ENCODE assay signal across 1 cellular context in the genomic region with DNA sequence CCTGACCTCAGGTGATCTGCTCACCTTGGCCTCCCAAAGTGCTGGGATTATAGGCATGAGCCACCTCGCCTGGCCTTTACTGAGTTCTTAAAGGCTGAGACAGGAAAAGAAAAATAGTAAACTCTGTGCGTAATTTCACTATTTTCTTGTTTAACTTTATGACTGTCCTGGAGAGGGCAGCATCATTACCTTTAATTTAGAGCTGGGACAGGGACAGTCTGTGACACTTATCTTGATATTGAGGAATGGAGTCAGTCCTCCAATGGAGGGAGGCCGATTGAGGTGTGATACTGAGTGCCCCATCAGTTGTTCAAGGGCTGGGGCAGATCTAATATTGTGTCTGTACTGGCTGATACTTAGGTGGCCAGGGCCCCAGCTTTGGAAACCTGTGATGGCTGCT.
TF ChIP-seq lines count a peak whose summit lies in the region.

No MANE protein-coding gene starts in this region.

TF ChIP-seq in K562, 482 proteins besides CTCF, POLR2A, EP300 and RAD21:
- TF ChIP-seq, protein P1, sequence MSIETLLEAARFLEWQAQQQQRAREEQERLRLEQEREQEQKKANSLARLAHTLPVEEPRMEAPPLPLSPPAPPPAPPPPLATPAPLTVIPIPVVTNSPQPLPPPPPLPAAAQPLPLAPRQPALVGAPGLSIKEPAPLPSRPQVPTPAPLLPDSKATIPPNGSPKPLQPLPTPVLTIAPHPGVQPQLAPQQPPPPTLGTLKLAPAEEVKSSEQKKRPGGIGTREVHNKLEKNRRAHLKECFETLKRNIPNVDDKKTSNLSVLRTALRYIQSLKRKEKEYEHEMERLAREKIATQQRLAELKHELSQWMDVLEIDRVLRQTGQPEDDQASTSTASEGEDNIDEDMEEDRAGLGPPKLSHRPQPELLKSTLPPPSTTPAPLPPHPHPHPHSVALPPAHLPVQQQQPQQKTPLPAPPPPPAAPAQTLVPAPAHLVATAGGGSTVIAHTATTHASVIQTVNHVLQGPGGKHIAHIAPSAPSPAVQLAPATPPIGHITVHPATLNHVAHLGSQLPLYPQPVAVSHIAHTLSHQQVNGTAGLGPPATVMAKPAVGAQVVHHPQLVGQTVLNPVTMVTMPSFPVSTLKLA (conservative IDR thresholded peaks at IDR 0.05), result no peak
- TF ChIP-seq, protein P2, sequence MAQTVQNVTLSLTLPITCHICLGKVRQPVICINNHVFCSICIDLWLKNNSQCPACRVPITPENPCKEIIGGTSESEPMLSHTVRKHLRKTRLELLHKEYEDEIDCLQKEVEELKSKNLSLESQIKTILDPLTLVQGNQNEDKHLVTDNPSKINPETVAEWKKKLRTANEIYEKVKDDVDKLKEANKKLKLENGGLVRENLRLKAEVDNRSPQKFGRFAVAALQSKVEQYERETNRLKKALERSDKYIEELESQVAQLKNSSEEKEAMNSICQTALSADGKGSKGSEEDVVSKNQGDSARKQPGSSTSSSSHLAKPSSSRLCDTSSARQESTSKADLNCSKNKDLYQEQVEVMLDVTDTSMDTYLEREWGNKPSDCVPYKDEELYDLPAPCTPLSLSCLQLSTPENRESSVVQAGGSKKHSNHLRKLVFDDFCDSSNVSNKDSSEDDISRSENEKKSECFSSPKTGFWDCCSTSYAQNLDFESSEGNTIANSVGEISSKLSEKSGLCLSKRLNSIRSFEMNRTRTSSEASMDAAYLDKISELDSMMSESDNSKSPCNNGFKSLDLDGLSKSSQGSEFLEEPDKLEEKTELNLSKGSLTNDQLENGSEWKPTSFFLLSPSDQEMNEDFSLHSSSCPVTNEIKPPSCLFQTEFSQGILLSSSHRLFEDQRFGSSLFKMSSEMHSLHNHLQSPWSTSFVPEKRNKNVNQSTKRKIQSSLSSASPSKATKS (CRISPR knock-in tag; IDR thresholded peaks at IDR 0.05), result no peak
- no peak for TF ChIP-seq TCF7L2 (IDR thresholded peaks at IDR 0.05; ENCODE audit: low read depth, low read length)
- 0 out of 2 replicates have a peak, but pooled peaks have one; percentile 19 for TF ChIP-seq JUND (IDR thresholded peaks at IDR 0.05; ENCODE audit: borderline replicate concordance, low read depth, low read length)
- TF ChIP-seq JUND (tag; IDR thresholded peaks at IDR 0.05; ENCODE audit: borderline replicate concordance, low read depth, low read length), result no peak; the same call in 2 of the 3 replicates
- TF ChIP-seq BRD9 (IDR thresholded peaks at IDR 0.05; ENCODE audit: low read depth, partially characterized antibody), result peak; percentile 58
- TF ChIP-seq KDM2B (CRISPR knock-in tag; IDR thresholded peaks at IDR 0.05), result no peak
- TF ChIP-seq NR4A1 (CRISPR knock-in tag; IDR thresholded peaks at IDR 0.05), result no peak
- TF ChIP-seq NR4A1 (tag; IDR thresholded peaks at IDR 0.05), result no peak
- TF ChIP-seq, protein P3, sequence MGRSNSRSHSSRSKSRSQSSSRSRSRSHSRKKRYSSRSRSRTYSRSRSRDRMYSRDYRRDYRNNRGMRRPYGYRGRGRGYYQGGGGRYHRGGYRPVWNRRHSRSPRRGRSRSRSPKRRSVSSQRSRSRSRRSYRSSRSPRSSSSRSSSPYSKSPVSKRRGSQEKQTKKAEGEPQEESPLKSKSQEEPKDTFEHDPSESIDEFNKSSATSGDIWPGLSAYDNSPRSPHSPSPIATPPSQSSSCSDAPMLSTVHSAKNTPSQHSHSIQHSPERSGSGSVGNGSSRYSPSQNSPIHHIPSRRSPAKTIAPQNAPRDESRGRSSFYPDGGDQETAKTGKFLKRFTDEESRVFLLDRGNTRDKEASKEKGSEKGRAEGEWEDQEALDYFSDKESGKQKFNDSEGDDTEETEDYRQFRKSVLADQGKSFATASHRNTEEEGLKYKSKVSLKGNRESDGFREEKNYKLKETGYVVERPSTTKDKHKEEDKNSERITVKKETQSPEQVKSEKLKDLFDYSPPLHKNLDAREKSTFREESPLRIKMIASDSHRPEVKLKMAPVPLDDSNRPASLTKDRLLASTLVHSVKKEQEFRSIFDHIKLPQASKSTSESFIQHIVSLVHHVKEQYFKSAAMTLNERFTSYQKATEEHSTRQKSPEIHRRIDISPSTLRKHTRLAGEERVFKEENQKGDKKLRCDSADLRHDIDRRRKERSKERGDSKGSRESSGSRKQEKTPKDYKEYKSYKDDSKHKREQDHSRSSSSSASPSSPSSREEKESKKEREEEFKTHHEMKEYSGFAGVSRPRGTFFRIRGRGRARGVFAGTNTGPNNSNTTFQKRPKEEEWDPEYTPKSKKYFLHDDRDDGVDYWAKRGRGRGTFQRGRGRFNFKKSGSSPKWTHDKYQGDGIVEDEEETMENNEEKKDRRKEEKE (IDR thresholded peaks at IDR 0.05; ENCODE audit: borderline replicate concordance in 1 of 2, control insufficient read depth in 1 of 2, low read depth in 2 of 2, low read length in 1 of 2), result no peak
- TF ChIP-seq RCOR1 (IDR thresholded peaks at IDR 0.05; ENCODE audit: borderline replicate concordance in 1 of 2, low read depth in 2 of 2, low read length in 2 of 2), result peak in 1 of 2 experiments; percentile 48; a peak in 1 of 4 replicates
- TF ChIP-seq, protein P4, sequence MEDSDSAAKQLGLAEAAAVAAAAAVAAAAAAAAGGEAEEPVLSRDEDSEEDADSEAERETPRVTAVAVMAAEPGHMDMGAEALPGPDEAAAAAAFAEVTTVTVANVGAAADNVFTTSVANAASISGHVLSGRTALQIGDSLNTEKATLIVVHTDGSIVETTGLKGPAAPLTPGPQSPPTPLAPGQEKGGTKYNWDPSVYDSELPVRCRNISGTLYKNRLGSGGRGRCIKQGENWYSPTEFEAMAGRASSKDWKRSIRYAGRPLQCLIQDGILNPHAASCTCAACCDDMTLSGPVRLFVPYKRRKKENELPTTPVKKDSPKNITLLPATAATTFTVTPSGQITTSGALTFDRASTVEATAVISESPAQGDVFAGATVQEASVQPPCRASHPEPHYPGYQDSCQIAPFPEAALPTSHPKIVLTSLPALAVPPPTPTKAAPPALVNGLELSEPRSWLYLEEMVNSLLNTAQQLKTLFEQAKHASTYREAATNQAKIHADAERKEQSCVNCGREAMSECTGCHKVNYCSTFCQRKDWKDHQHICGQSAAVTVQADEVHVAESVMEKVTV (CRISPR knock-in tag; IDR thresholded peaks at IDR 0.05), result peak; percentile 36; the same call in 1 of the 2 replicates
- no peak for TF ChIP-seq IFI16 (CRISPR knock-in tag; IDR thresholded peaks at IDR 0.05)
- TF ChIP-seq HOXB6 (CRISPR knock-in tag; IDR thresholded peaks at IDR 0.05; ENCODE audit: borderline replicate concordance), result no peak
- TF ChIP-seq, protein P5, sequence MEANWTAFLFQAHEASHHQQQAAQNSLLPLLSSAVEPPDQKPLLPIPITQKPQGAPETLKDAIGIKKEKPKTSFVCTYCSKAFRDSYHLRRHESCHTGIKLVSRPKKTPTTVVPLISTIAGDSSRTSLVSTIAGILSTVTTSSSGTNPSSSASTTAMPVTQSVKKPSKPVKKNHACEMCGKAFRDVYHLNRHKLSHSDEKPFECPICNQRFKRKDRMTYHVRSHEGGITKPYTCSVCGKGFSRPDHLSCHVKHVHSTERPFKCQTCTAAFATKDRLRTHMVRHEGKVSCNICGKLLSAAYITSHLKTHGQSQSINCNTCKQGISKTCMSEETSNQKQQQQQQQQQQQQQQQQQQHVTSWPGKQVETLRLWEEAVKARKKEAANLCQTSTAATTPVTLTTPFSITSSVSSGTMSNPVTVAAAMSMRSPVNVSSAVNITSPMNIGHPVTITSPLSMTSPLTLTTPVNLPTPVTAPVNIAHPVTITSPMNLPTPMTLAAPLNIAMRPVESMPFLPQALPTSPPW (CRISPR knock-in tag; IDR thresholded peaks at IDR 0.05), result peak; percentile 33; the same call in 1 of the 2 replicates
- TF ChIP-seq, protein P6, sequence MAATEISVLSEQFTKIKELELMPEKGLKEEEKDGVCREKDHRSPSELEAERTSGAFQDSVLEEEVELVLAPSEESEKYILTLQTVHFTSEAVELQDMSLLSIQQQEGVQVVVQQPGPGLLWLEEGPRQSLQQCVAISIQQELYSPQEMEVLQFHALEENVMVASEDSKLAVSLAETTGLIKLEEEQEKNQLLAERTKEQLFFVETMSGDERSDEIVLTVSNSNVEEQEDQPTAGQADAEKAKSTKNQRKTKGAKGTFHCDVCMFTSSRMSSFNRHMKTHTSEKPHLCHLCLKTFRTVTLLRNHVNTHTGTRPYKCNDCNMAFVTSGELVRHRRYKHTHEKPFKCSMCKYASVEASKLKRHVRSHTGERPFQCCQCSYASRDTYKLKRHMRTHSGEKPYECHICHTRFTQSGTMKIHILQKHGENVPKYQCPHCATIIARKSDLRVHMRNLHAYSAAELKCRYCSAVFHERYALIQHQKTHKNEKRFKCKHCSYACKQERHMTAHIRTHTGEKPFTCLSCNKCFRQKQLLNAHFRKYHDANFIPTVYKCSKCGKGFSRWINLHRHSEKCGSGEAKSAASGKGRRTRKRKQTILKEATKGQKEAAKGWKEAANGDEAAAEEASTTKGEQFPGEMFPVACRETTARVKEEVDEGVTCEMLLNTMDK (IDR thresholded peaks at IDR 0.05; ENCODE audit: borderline replicate concordance, insufficient read depth, low read depth, low read length, poor library complexity, severe bottlenecking), result no peak
- TF ChIP-seq, protein P7, sequence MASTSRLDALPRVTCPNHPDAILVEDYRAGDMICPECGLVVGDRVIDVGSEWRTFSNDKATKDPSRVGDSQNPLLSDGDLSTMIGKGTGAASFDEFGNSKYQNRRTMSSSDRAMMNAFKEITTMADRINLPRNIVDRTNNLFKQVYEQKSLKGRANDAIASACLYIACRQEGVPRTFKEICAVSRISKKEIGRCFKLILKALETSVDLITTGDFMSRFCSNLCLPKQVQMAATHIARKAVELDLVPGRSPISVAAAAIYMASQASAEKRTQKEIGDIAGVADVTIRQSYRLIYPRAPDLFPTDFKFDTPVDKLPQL (IDR thresholded peaks at IDR 0.05; ENCODE audit: extremely low read depth, insufficient read length), result no peak
- TF ChIP-seq ESRRA (IDR thresholded peaks at IDR 0.05; ENCODE audit: borderline replicate concordance, low read depth), result no peak
- TF ChIP-seq GTF2A2 (tag; IDR thresholded peaks at IDR 0.05), result no peak
- TF ChIP-seq ARHGAP35 (IDR thresholded peaks at IDR 0.05; ENCODE audit: partially characterized antibody), result no peak
- no peak for TF ChIP-seq MED1 (CRISPR knock-in tag; IDR thresholded peaks at IDR 0.05; ENCODE audit: borderline replicate concordance)
- TF ChIP-seq, protein P8, sequence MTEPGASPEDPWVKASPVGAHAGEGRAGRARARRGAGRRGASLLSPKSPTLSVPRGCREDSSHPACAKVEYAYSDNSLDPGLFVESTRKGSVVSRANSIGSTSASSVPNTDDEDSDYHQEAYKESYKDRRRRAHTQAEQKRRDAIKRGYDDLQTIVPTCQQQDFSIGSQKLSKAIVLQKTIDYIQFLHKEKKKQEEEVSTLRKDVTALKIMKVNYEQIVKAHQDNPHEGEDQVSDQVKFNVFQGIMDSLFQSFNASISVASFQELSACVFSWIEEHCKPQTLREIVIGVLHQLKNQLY (CRISPR knock-in tag; conservative IDR thresholded peaks at IDR 0.05), result no peak
- peak; percentile 47 for TF ChIP-seq L3MBTL2 (IDR thresholded peaks at IDR 0.05)
- TF ChIP-seq TRIM28 (IDR thresholded peaks at IDR 0.05), result no peak
- TF ChIP-seq KLF6 (CRISPR knock-in tag; IDR thresholded peaks at IDR 0.05; ENCODE audit: borderline replicate concordance), result no peak
- TF ChIP-seq NFE2 (IDR thresholded peaks at IDR 0.05; ENCODE audit: low read depth), result no peak
- 0 out of 2 replicates have a peak, but pooled peaks have one; percentile 28 for TF ChIP-seq SMC3 (conservative IDR thresholded peaks at IDR 0.05; ENCODE audit: insufficient read depth, low read depth, low read length)
